In genomic region chr22:41524809-41525449, GRCh38 we compare ENCODE assay signal across 8 cellular contexts. TPM values are rescaled to one million over a fixed set of nuclear protein-coding genes. Genes with fewer than 3 reads are reported as not detected.
DNase-seq lines count a peak whose midpoint lies in the region; ATAC-seq and TF ChIP-seq lines count a peak whose summit lies in the region.

No MANE protein-coding gene starts in this region.

- H3K9me3 Mint-ChIP-seq in activated T-cell treated with anti-CD3 and anti-CD28 coated beads, Interleukin-2, amount 50 U/mL, for 24 hours, result no peaks in the 10 kb centered on the region

- no peaks in the 10 kb centered on the region for H3K27me3 Mint-ChIP-seq in activated T-cell treated with anti-CD3 and anti-CD28 coated beads, Interleukin-2, amount 50 U/mL, for 24 hours

- no peaks in the 10 kb centered on the region for H3K79me2 ChIP-seq in smooth muscle cell (ENCODE audit: low read depth)

- peaks cover 8% of the 10 kb centered on the region for H3F3A ChIP-seq in smooth muscle cell (ENCODE audit: low read depth)

- H3K4me1 Mint-ChIP-seq in activated T-cell treated with anti-CD3 and anti-CD28 coated beads, Interleukin-2, amount 50 U/mL, for 24 hours (ENCODE audit: low read depth), result peaks cover 18% of the 10 kb centered on the region

- no peaks in the 10 kb centered on the region for H3K36me3 ChIP-seq in smooth muscle cell (ENCODE audit: low read depth)

- peak overlapping the region; percentile 89 for H3K27ac Mint-ChIP-seq in activated T-cell treated with anti-CD3 and anti-CD28 coated beads, Interleukin-2, amount 50 U/mL, for 24 hours

- no peak for TF ChIP-seq POLR2A in NB4 (IDR thresholded peaks at IDR 0.05; ENCODE audit: extremely low read depth, insufficient read length)

- no peak overlapping the region for H2AFZ ChIP-seq in smooth muscle cell (ENCODE audit: low read depth)

- no peak overlapping the region for H3K4me3 Mint-ChIP-seq in activated T-cell treated with anti-CD3 and anti-CD28 coated beads, Interleukin-2, amount 50 U/mL, for 24 hours

- H3K4me2 ChIP-seq in smooth muscle cell, result no peak overlapping the region

- DNase-seq in NB4 (ENCODE audit: low read depth) (peak; percentile 54), right cardiac atrium (peak in 2 of 3 donors; percentile 70 to 81), occipital lobe (lab: John Stamatoyannopoulos, UW) (no peak), smooth muscle cell (lab: John Stamatoyannopoulos, UW; ENCODE audit: unreplicated experiment) (no peak), HT-29 (ENCODE audit: low spot score) (no peak), iPS-NIHi11 (ENCODE audit: low spot score) (no peak)
- DNase-seq in activated T-cell treated with anti-CD3 and anti-CD28 coated beads, Interleukin-2, amount 50 U/mL, for 24 hours, result peak; percentile 73
- DNase-seq in stimulated activated CD8-positive, alpha-beta memory T cell treated with anti-CD3 and anti-CD28 coated beads, Interleukin-15, amount 100 ng/mL, for 4 hours (ENCODE audit: low read depth in 2 of 2), result peak; percentile 30 to 36

- H3K27ac ChIP-seq in right cardiac atrium (ENCODE audit: low read length), result peak overlapping the region; percentile 74
- H3K27ac ChIP-seq in smooth muscle cell (ENCODE audit: low read depth), result no peak overlapping the region

- H3K9ac ChIP-seq in smooth muscle cell (ENCODE audit: low read depth), result no peak overlapping the region

- H3K9me3 ChIP-seq in right cardiac atrium (ENCODE audit: control insufficient read depth, low read length) (no peaks in the 10 kb centered on the region), smooth muscle cell (replicated peaks; ENCODE audit: low read depth) (no peaks in the 10 kb centered on the region)

- H3K27me3 ChIP-seq in right cardiac atrium (ENCODE audit: control insufficient read depth, insufficient read depth) (no peaks in the 10 kb centered on the region), smooth muscle cell (ENCODE audit: low read depth) (no peaks in the 10 kb centered on the region)

- intact Hi-C loops in right cardiac atrium (cut with DNase I), result loop anchor here in 2 of 4 donors (5.0 kb wide), 1 partner anchor 123 kb away; no protein-coding TSS in a partner anchor

- H3K4me1 ChIP-seq in right cardiac atrium (ENCODE audit: control insufficient read depth, insufficient read depth, low read length) (peaks cover 14% of the 10 kb centered on the region), smooth muscle cell (ENCODE audit: low read depth) (no peaks in the 10 kb centered on the region)

- no peak overlapping the region for H3K4me3 ChIP-seq in NB4 (ENCODE audit: low read depth, low read length)
- no peak overlapping the region for H3K4me3 ChIP-seq in right cardiac atrium (ENCODE audit: low read length)
- no peak overlapping the region for H3K4me3 ChIP-seq in smooth muscle cell

- TF ChIP-seq CTCF in NB4 (IDR thresholded peaks at IDR 0.05; ENCODE audit: low read depth, low read length) (peak; percentile 1), smooth muscle cell (IDR thresholded peaks at IDR 0.05; ENCODE audit: borderline replicate concordance, insufficient read depth, poor library complexity, severe bottlenecking) (no peak)

- H3K36me3 Mint-ChIP-seq in activated T-cell treated with anti-CD3 and anti-CD28 coated beads, Interleukin-2, amount 50 U/mL, for 24 hours (ENCODE audit: low read depth), result peaks cover 84% of the 10 kb centered on the region

- peak in 1 of 2 donors; percentile 13 for ATAC-seq in right cardiac atrium

- WGBS in right cardiac atrium, result 65% methylated on average over 17 of the region's 17 CpGs
- 96% methylated on average over 17 of the region's 17 CpGs for WGBS in smooth muscle cell (ENCODE audit: low lambda C conversion rate)

- H4K20me1 ChIP-seq in smooth muscle cell (ENCODE audit: low read depth), result peaks cover 26% of the 10 kb centered on the region

RNA-seq across cellular contexts. Expression of gene POLR3H, which starts 19.3 kb away (rescaled TPM):
- total RNA-seq in right cardiac atrium (10 to 100 TPM; 21.0 to 26.7 (median 25.3) TPM), occipital lobe (23.7 TPM), smooth muscle cell (10.9 and 12.1 TPM in 2 replicates)
- polyA plus RNA-seq in right cardiac atrium (24.6 TPM), smooth muscle cell (20.3 and 26.7 TPM in 2 replicates)
- 27.7 and 32.5 TPM in 2 replicates for total RNA-seq in HT-29 (2014; rRNA removed; shearing (Covaris generic))

RNA-seq across cellular contexts. Expression of gene CSDC2, which starts 35.9 kb away (rescaled TPM):
- total RNA-seq in right cardiac atrium (100 to 1,000 TPM; 274 to 342 (median 287) TPM), occipital lobe (9.4 TPM), smooth muscle cell (2.9 and 3.1 TPM in 2 replicates)
- polyA plus RNA-seq in right cardiac atrium (309 TPM), smooth muscle cell (5.9 and 9.1 TPM in 2 replicates)
- total RNA-seq in HT-29 (2014; rRNA removed; shearing (Covaris generic)), result not detected in 2 replicates

RNA-seq across cellular contexts. Expression of gene ACO2, which starts 56.0 kb away (rescaled TPM):
- total RNA-seq in right cardiac atrium, result 100 to 1,000 TPM; 532 to 611 (median 544) TPM
- polyA plus RNA-seq in right cardiac atrium, result 471 TPM
- total RNA-seq in occipital lobe, result 64.4 TPM
- total RNA-seq in smooth muscle cell, result 33.0 and 33.4 TPM in 2 replicates
- 72.1 and 85.5 TPM in 2 replicates for polyA plus RNA-seq in smooth muscle cell
- 48.3 and 52.1 TPM in 2 replicates for total RNA-seq in HT-29 (2014; rRNA removed; shearing (Covaris generic))

RNA-seq across cellular contexts. Expression of gene PHF5A, which starts 56.4 kb away (rescaled TPM):
- total RNA-seq in right cardiac atrium (10 to 100 TPM; 22.4 to 26.0 (median 25.0) TPM), occipital lobe (35.7 TPM), smooth muscle cell (28.3 and 42.7 TPM in 2 replicates)
- polyA plus RNA-seq in right cardiac atrium (34.6 TPM), smooth muscle cell (19.4 and 24.2 TPM in 2 replicates)
- total RNA-seq in HT-29 (2014; rRNA removed; shearing (Covaris generic)), result 64.1 and 69.5 TPM in 2 replicates

Comparison
In these comparisons a context has a peak if more than half of its experiments do, and no peak if none do; other contexts are left out.
1. DNase-seq: peak in NB4 (single experiment), activated T-cell treated with anti-CD3 and anti-CD28 coated beads, Interleukin-2, amount 50 U/mL, for 24 hours (single experiment), right cardiac atrium (2 of 3) and stimulated activated CD8-positive, alpha-beta memory T cell treated with anti-CD3 and anti-CD28 coated beads, Interleukin-15, amount 100 ng/mL, for 4 hours (2 of 2); none in occipital lobe (single experiment), smooth muscle cell (single experiment), HT-29 (single experiment) and iPS-NIHi11 (single experiment).
2. RNA of gene CSDC2, which starts 35.9 kb away (total RNA-seq): 274 to 342 TPM in right cardiac atrium; 9.4 TPM in occipital lobe (single experiment), 2.9 to 3.1 TPM in smooth muscle cell and not detected in HT-29; every median in the first group is over 10 times any median in the second.